Comparison of ENCODE assay signal across 11 cellular contexts in genomic region chr5:157564149-157564711, GRCh38. TPM values are rescaled to one million over a fixed set of nuclear protein-coding genes. Genes with fewer than 3 reads are reported as not detected.
DNase-seq lines count a peak whose midpoint lies in the region; ATAC-seq, FAIRE-seq and TF ChIP-seq lines count a peak whose summit lies in the region.
"Had no signal": no experiment of that assay in that cellular context is flagged by ENCODE, and none has a peak within 500 bp of the region (broad histone marks: within the 10 kb centered on the region; RNA-seq: fewer than 3 reads in every experiment).

No MANE protein-coding gene starts in this region.

- H3K4me3 ChIP-seq in right atrium auricular region: no peak overlapping the region
- H3K4me3 ChIP-seq in small intestine (ENCODE audit: low read depth in 1 of 2, low read length in 2 of 2): no peak overlapping the region
- H3K4me3 ChIP-seq in SJCRH30: no peak overlapping the region

- peak; percentile 25 for TF ChIP-seq CTCF in GM13976 (IDR thresholded peaks at IDR 0.05; ENCODE audit: borderline replicate concordance, control extremely low read depth, extremely low read depth, insufficient read depth, missing control alignments)
- peak; percentile 24 to 53 for TF ChIP-seq CTCF in right atrium auricular region (IDR thresholded peaks at IDR 0.05)

- DNase-seq in GM13976 (ENCODE audit: low spot score) (no peak), T-helper 17 cell (no peak), right atrium auricular region (ENCODE audit: low spot score) (no peak), small intestine (peak; percentile 35), NCI-H1105 treated with DMSO at 0.1 percent for 48 hours (lab: John Stamatoyannopoulos, UW) (no peak), SJCRH30 (no peak)
- DNase-seq: activated naive CD4-positive, alpha-beta T cell; DND-41 had no signal

- no peak for FAIRE-seq in small intestine (lab: Jason Lieb, UNC)

- H3K27ac ChIP-seq in right atrium auricular region (peak overlapping the region; percentile 81 to 94), small intestine (ENCODE audit: low read depth in 1 of 2, low read length in 1 of 2) (peak overlapping the region in 1 of 2 donors; percentile 71), SJCRH30 (no peak overlapping the region)

- in situ Hi-C loops in GM13976 (cut with MboI; ENCODE audit: low sequenced_read_pairs, unreplicated experiment): no loop called here

- peak overlapping the region; percentile 75 for H3K4me3 Mint-ChIP-seq in T-helper 17 cell

- peaks cover 74% of the 10 kb centered on the region for H3K4me1 Mint-ChIP-seq in T-helper 17 cell

- H3K36me3 Mint-ChIP-seq in T-helper 17 cell (ENCODE audit: low read depth): peaks cover 9% of the 10 kb centered on the region

- WGBS in small intestine, 3 donors: 48 to 57% (median 53%) methylated on average over 10 of the region's 10 CpGs

- H3K27ac Mint-ChIP-seq in T-helper 17 cell: peak overlapping the region; percentile 89

- H3K4me1 ChIP-seq in right atrium auricular region (peaks cover 0 to 60% of the 10 kb centered on the region in 2 donors), small intestine (ENCODE audit: control insufficient read depth in 2 of 2, insufficient read depth in 1 of 2, low read depth in 1 of 2, low read length in 1 of 2) (peaks cover 0 to 15% of the 10 kb centered on the region in 2 donors), SJCRH30 (peaks cover 12% of the 10 kb centered on the region)

- no peak for ATAC-seq in T-helper 17 cell
- ATAC-seq in GM21423 (IDR thresholded peaks at IDR 0.05; ENCODE audit: unreplicated experiment): no peak
- ATAC-seq in HG03439 (IDR thresholded peaks at IDR 0.05; ENCODE audit: unreplicated experiment): no peak
- ATAC-seq: natural killer cell treated with Interleukin-12 subunit alpha and Interleukin-12 subunit beta and Interleukin-15 and Interleukin-18, amount 100 ng/mL, for 72 hours had no signal

- no peaks in the 10 kb centered on the region for H3K27me3 ChIP-seq in right atrium auricular region
- H3K27me3 ChIP-seq in small intestine (ENCODE audit: control insufficient read depth in 2 of 2, insufficient read depth in 2 of 2, low read length in 2 of 2): no peaks in the 10 kb centered on the region
- H3K27me3 ChIP-seq in SJCRH30: no peaks in the 10 kb centered on the region

- H3K9me3 ChIP-seq in T-helper 17 cell (ENCODE audit: control insufficient read depth, low read length, poor library complexity, severe bottlenecking) (no peaks in the 10 kb centered on the region), right atrium auricular region (no peaks in the 10 kb centered on the region), small intestine (ENCODE audit: control insufficient read depth, low read depth) (no peaks in the 10 kb centered on the region), SJCRH30 (replicated peaks) (no peaks in the 10 kb centered on the region)

- H3K36me3 ChIP-seq in right atrium auricular region: peaks cover 20% of the 10 kb centered on the region
- peaks cover 0 to 2% of the 10 kb centered on the region in 2 donors for H3K36me3 ChIP-seq in small intestine (ENCODE audit: control insufficient read depth in 2 of 2, insufficient read depth in 2 of 2, low read length in 2 of 2)
- H3K36me3 ChIP-seq in SJCRH30: peaks cover 61% of the 10 kb centered on the region

- H3K27me3 Mint-ChIP-seq in T-helper 17 cell: no peaks in the 10 kb centered on the region
- H3K27me3 Mint-ChIP-seq: natural killer cell treated with Interleukin-12 subunit alpha and Interleukin-12 subunit beta and Interleukin-15 and Interleukin-18, amount 100 ng/mL, for 72 hours had no signal

RNA-seq across cellular contexts. Expression of gene ADAM19, which starts 11.3 kb away (rescaled TPM):
- total RNA-seq in T-helper 17 cell (100 to 1,000 TPM; 130 to 140 TPM), right atrium auricular region (10 to 100 TPM; 13.1 to 49.5 TPM)
- polyA plus RNA-seq in small intestine: 1 to 10 TPM in 1 of 3 donors, under 1 TPM in 2; 0.67 to 3.6 (median 0.81) TPM
- 45.1 and 50.0 TPM in 2 replicates for total RNA-seq in SJCRH30 (2014; rRNA removed; shearing (Covaris generic))
